9 cellular contexts compared by ENCODE assay signal in genomic region chr22:36373258-36373579, GRCh38. TPM values are rescaled to one million over a fixed set of nuclear protein-coding genes. Genes with fewer than 3 reads are reported as not detected.
DNase-seq lines count a peak whose midpoint lies in the region; ATAC-seq, FAIRE-seq and TF ChIP-seq lines count a peak whose summit lies in the region.
"Had no signal": no experiment of that assay in that cellular context is flagged by ENCODE, and none has a peak within 500 bp of the region (broad histone marks: within the 10 kb centered on the region; RNA-seq: fewer than 3 reads in every experiment).

No MANE protein-coding gene starts in this region.

- no peak for TF ChIP-seq CTCF in suprapubic skin (IDR thresholded peaks at IDR 0.05)

- peak overlapping the region; percentile 81 to 98 (median 97) for H3K27ac Mint-ChIP-seq in immature natural killer cell

- peaks cover 99% of the 10 kb centered on the region for H3K4me1 ChIP-seq in suprapubic skin

- H3K27me3 ChIP-seq in suprapubic skin, result no peaks in the 10 kb centered on the region

- TF ChIP-seq POLR2A in suprapubic skin (IDR thresholded peaks at IDR 0.05) (no peak), H54 (IDR thresholded peaks at IDR 0.05; ENCODE audit: low read depth, low read length) (no peak)

- no peaks in the 10 kb centered on the region for H3K36me3 ChIP-seq in suprapubic skin

- peak overlapping the region; percentile 33 for H3K4me3 Mint-ChIP-seq in activated T-cell treated with anti-CD3 and anti-CD28 coated beads, Interleukin-2, amount 50 U/mL, for 4 hours
- peak overlapping the region; percentile 38 to 64 (median 45) for H3K4me3 Mint-ChIP-seq in immature natural killer cell

- peaks cover 91% of the 10 kb centered on the region for H3K4me1 Mint-ChIP-seq in activated T-cell treated with anti-CD3 and anti-CD28 coated beads, Interleukin-2, amount 50 U/mL, for 4 hours (ENCODE audit: low read depth)
- peaks cover 94 to 96% of the 10 kb centered on the region in 2 donors for H3K4me1 Mint-ChIP-seq in immature natural killer cell

- no peak for ATAC-seq in activated T-cell treated with anti-CD3 and anti-CD28 coated beads, Interleukin-2, amount 50 U/mL, for 4 hours
- ATAC-seq in HG02571 (IDR thresholded peaks at IDR 0.05; ENCODE audit: unreplicated experiment) (no peak), GM18861 (IDR thresholded peaks at IDR 0.05; ENCODE audit: unreplicated experiment) (no peak)
- ATAC-seq: A549 had no signal

- no peak overlapping the region for H3K4me3 ChIP-seq in suprapubic skin
- H3K4me3 ChIP-seq: A549 had no signal

- H3K27me3 Mint-ChIP-seq in activated T-cell treated with anti-CD3 and anti-CD28 coated beads, Interleukin-2, amount 50 U/mL, for 4 hours (ENCODE audit: low read depth), result no peaks in the 10 kb centered on the region
- peaks cover 5 to 13% (median 6%) of the 10 kb centered on the region in 3 donors for H3K27me3 Mint-ChIP-seq in immature natural killer cell (ENCODE audit: low read depth in 3 of 3)

- TF ChIP-seq EP300 in suprapubic skin (IDR thresholded peaks at IDR 0.05), result no peak

- peaks cover 28% of the 10 kb centered on the region for H3K36me3 Mint-ChIP-seq in activated T-cell treated with anti-CD3 and anti-CD28 coated beads, Interleukin-2, amount 50 U/mL, for 4 hours (ENCODE audit: insufficient read depth)
- no peaks in the 10 kb centered on the region for H3K36me3 Mint-ChIP-seq in immature natural killer cell

- FAIRE-seq in H54 (lab: Jason Lieb, UNC), result no peak
- FAIRE-seq: A549 had no signal

- 56% methylated on average over 7 of the region's 7 CpGs for WGBS in suprapubic skin

- peak overlapping the region; percentile 83 for H3K27ac ChIP-seq in suprapubic skin

- no peaks in the 10 kb centered on the region for H3K9me3 Mint-ChIP-seq in activated T-cell treated with anti-CD3 and anti-CD28 coated beads, Interleukin-2, amount 50 U/mL, for 4 hours
- no peaks in the 10 kb centered on the region for H3K9me3 Mint-ChIP-seq in immature natural killer cell

- peak; percentile 12 for DNase-seq in NCI-H2196 (lab: John Stamatoyannopoulos, UW; ENCODE audit: unreplicated experiment)
- no peak for DNase-seq in NCI-H2196 treated with DMSO at 0.1 percent for 48 hours (lab: John Stamatoyannopoulos, UW; ENCODE audit: unreplicated experiment)
- DNase-seq in activated T-cell treated with anti-CD3 and anti-CD28 coated beads, Interleukin-2, amount 50 U/mL, for 4 hours, result no peak
- DNase-seq in immature natural killer cell, result no peak
- DNase-seq in suprapubic skin (ENCODE audit: low spot score in 2 of 2), result no peak
- no peak for DNase-seq in H54 (ENCODE audit: insufficient read length, low spot score)

- no peaks in the 10 kb centered on the region for H3K9me3 ChIP-seq in suprapubic skin
- H3K9me3 ChIP-seq: A549 had no signal

RNA-seq across cellular contexts. Expression of gene MYH9, which starts 14.5 kb away (rescaled TPM):
- total RNA-seq in activated T-cell treated with anti-CD3 and anti-CD28 coated beads, Interleukin-2, amount 50 U/mL, for 4 hours, result 100 to 1,000 TPM; 673 to 753 (median 716) TPM
- 100 to 1,000 TPM in 1 of 3 donors, 10 to 100 TPM in 1, 1 to 10 TPM in 1; 8.7 to 355 (median 40.2) TPM for polyA plus RNA-seq in immature natural killer cell
- total RNA-seq in suprapubic skin, result 100 to 1,000 TPM; 284 to 323 (median 294) TPM
